9 cellular contexts compared by ENCODE assay signal in genomic region chrX:129781134-129782014, GRCh38. TPM values are rescaled to one million over a fixed set of nuclear protein-coding genes. Genes with fewer than 3 reads are reported as not detected.
DNase-seq lines count a peak whose midpoint lies in the region; ATAC-seq and FAIRE-seq lines count a peak whose summit lies in the region.
"Had no signal": no experiment of that assay in that cellular context is flagged by ENCODE, and none has a peak within 500 bp of the region (broad histone marks: within the 10 kb centered on the region; RNA-seq: fewer than 3 reads in every experiment).

No MANE protein-coding gene starts in this region.

- peak overlapping the region; percentile 75 to 86 for H3K4me3 ChIP-seq in CD4-positive, alpha-beta memory T cell (ENCODE audit: low read length in 2 of 2)
- no peak overlapping the region for H3K4me3 ChIP-seq in right cardiac atrium (ENCODE audit: low read length)

- WGBS in right cardiac atrium, result 71% methylated on average over 13 of the region's 13 CpGs

- H3K27me3 ChIP-seq in CD4-positive, alpha-beta memory T cell (ENCODE audit: insufficient read depth, low read length), result no peaks in the 10 kb centered on the region
- H3K27me3 ChIP-seq in right cardiac atrium (ENCODE audit: control insufficient read depth, insufficient read depth), result no peaks in the 10 kb centered on the region

- FAIRE-seq in frontal cortex (lab: Jason Lieb, UNC), result no peak
- FAIRE-seq: colon had no signal

- CTCF ChIA-PET in CD4-positive, alpha-beta memory T cell (lab: Charles Lee; ENCODE audit: partially characterized antibody), result interaction anchor here (0.8 to 5.2 kb wide), 12 partner anchors 9 to 48 kb away, joined by 3 to 30 read pairs (median 10); partner anchors contain the start of gene XPNPEP2
- CTCF ChIA-PET in activated CD8-positive, alpha-beta T cell treated with anti-CD3 and anti-CD28 coated beads, Interleukin-2, amount 10 ng/mL, durations not matched to agents 7 days and 5 days (lab: Charles Lee), result interaction anchor here (0.9 to 6.7 kb wide), 13 partner anchors 12 to 173 kb away, joined by 3 to 71 read pairs (median 6); partner anchors contain the start of gene APLN

- H3K4me3 Mint-ChIP-seq in CD4-positive, alpha-beta memory T cell, result peak overlapping the region; percentile 81 to 97 (median 88)
- peak overlapping the region; percentile 89 for H3K4me3 Mint-ChIP-seq in activated CD8-positive, alpha-beta T cell treated with anti-CD3 and anti-CD28 coated beads, Interleukin-2, amount 10 ng/mL, durations not matched to agents 7 days and 5 days

- peaks cover 34 to 53% of the 10 kb centered on the region in 2 donors for H3K36me3 Mint-ChIP-seq in CD4-positive, alpha-beta memory T cell
- peaks cover 68% of the 10 kb centered on the region for H3K36me3 Mint-ChIP-seq in activated CD8-positive, alpha-beta T cell treated with anti-CD3 and anti-CD28 coated beads, Interleukin-2, amount 10 ng/mL, durations not matched to agents 7 days and 5 days (ENCODE audit: low read depth)

- peak overlapping the region; percentile 62 for H3K27ac ChIP-seq in CD4-positive, alpha-beta memory T cell (ENCODE audit: low read depth, low read length)
- no peak overlapping the region for H3K27ac ChIP-seq in right cardiac atrium (ENCODE audit: low read length)

- no peaks in the 10 kb centered on the region for H3K27me3 Mint-ChIP-seq in CD4-positive, alpha-beta memory T cell
- H3K27me3 Mint-ChIP-seq in activated CD8-positive, alpha-beta T cell treated with anti-CD3 and anti-CD28 coated beads, Interleukin-2, amount 10 ng/mL, durations not matched to agents 7 days and 5 days (ENCODE audit: low read depth), result no peaks in the 10 kb centered on the region

- peaks cover 16% of the 10 kb centered on the region for H3K36me3 ChIP-seq in CD4-positive, alpha-beta memory T cell (ENCODE audit: insufficient read depth, low read length)

- H3K9me3 ChIP-seq in CD4-positive, alpha-beta memory T cell (ENCODE audit: control insufficient read depth in 1 of 2, low read length in 2 of 2), result no peaks in the 10 kb centered on the region
- H3K9me3 ChIP-seq in right cardiac atrium (ENCODE audit: control insufficient read depth, low read length), result no peaks in the 10 kb centered on the region

- peak overlapping the region; percentile 82 to 95 (median 92) for H3K27ac Mint-ChIP-seq in CD4-positive, alpha-beta memory T cell
- H3K27ac Mint-ChIP-seq in activated CD8-positive, alpha-beta T cell treated with anti-CD3 and anti-CD28 coated beads, Interleukin-2, amount 10 ng/mL, durations not matched to agents 7 days and 5 days, result peak overlapping the region; percentile 94

- POLR2A ChIA-PET in CD4-positive, alpha-beta memory T cell (lab: Charles Lee; ENCODE audit: partially characterized antibody), result interaction anchor here (0.8 to 39.3 kb wide), 11 partner anchors 4 to 124 kb away, joined by 3 to 1390 read pairs (median 5); partner anchors contain the start of genes SASH3 and UTP14A
- POLR2A ChIA-PET in activated CD8-positive, alpha-beta T cell treated with anti-CD3 and anti-CD28 coated beads, Interleukin-2, amount 10 ng/mL, durations not matched to agents 7 days and 5 days (lab: Charles Lee), result interaction anchor here (0.5 to 10.3 kb wide), 8 partner anchors 9 to 141 kb away, joined by 3 to 165 read pairs (median 16); no protein-coding TSS in a partner anchor

- peaks cover 43 to 89% (median 67%) of the 10 kb centered on the region in 4 donors for H3K4me1 Mint-ChIP-seq in CD4-positive, alpha-beta memory T cell
- peaks cover 56% of the 10 kb centered on the region for H3K4me1 Mint-ChIP-seq in activated CD8-positive, alpha-beta T cell treated with anti-CD3 and anti-CD28 coated beads, Interleukin-2, amount 10 ng/mL, durations not matched to agents 7 days and 5 days (ENCODE audit: low read depth)

- intact Hi-C loops in CD4-positive, alpha-beta memory T cell (cut with micrococcal nuclease), result loop anchor here (1.0 to 5.0 kb wide), 5 partner anchors 13 to 44 kb away; partner anchors contain the start of gene XPNPEP2
- intact Hi-C loops in right cardiac atrium (cut with DNase I), result no loop called here

- H3K4me1 ChIP-seq in CD4-positive, alpha-beta memory T cell (ENCODE audit: insufficient read depth, low read length), result peaks cover 74% of the 10 kb centered on the region
- no peaks in the 10 kb centered on the region for H3K4me1 ChIP-seq in right cardiac atrium (ENCODE audit: control insufficient read depth, insufficient read depth, low read length)

- ATAC-seq in GM21423 (IDR thresholded peaks at IDR 0.05; ENCODE audit: unreplicated experiment), result peak; percentile 54
- peak; percentile 75 for ATAC-seq in activated CD8-positive, alpha-beta T cell treated with anti-CD3 and anti-CD28 coated beads, Interleukin-2, amount 10 ng/mL, durations not matched to agents 7 days and 5 days
- peak; percentile 50 to 51 for ATAC-seq in right cardiac atrium

- DNase-seq in CD4-positive, alpha-beta memory T cell, result peak; percentile 77 to 93 (median 83)
- DNase-seq in KG1 (lab: John Stamatoyannopoulos, UW), result peak; percentile 62
- peak; percentile 91 for DNase-seq in activated CD8-positive, alpha-beta T cell treated with anti-CD3 and anti-CD28 coated beads, Interleukin-2, amount 10 ng/mL, durations not matched to agents 7 days and 5 days
- DNase-seq in right cardiac atrium, result peak; percentile 37 to 70 (median 69)
- peak; percentile 49 to 72 for DNase-seq in stimulated activated CD8-positive, alpha-beta memory T cell treated with anti-CD3 and anti-CD28 coated beads, Interleukin-4, amount 100 ng/mL, for 4 hours (ENCODE audit: low read depth in 2 of 2, low spot score in 1 of 2)
- no peak for DNase-seq in cerebellar nuclear complex (lab: John Stamatoyannopoulos, UW)
- DNase-seq in frontal cortex (ENCODE audit: low spot score in 2 of 2), result no peak

- H3K9me3 Mint-ChIP-seq in CD4-positive, alpha-beta memory T cell, result no peaks in the 10 kb centered on the region
- H3K9me3 Mint-ChIP-seq in activated CD8-positive, alpha-beta T cell treated with anti-CD3 and anti-CD28 coated beads, Interleukin-2, amount 10 ng/mL, durations not matched to agents 7 days and 5 days (ENCODE audit: insufficient read depth), result no peaks in the 10 kb centered on the region

RNA-seq across cellular contexts. Expression of gene SASH3, which starts 1.6 kb away (rescaled TPM):
- total RNA-seq in CD4-positive, alpha-beta memory T cell, result 100 to 1,000 TPM; 148 to 152 TPM
- polyA plus RNA-seq in CD4-positive, alpha-beta memory T cell, result 100 to 1,000 TPM in 1 of 2 donors, 10 to 100 TPM in 1; 83.3 to 211 TPM
- total RNA-seq in activated CD8-positive, alpha-beta T cell treated with anti-CD3 and anti-CD28 coated beads, Interleukin-2, amount 10 ng/mL, durations not matched to agents 7 days and 5 days, result 100 to 1,000 TPM; 286 to 303 TPM
- 1 to 10 TPM; 2.1 to 6.0 (median 4.5) TPM for total RNA-seq in right cardiac atrium
- polyA plus RNA-seq in right cardiac atrium, result 0.93 TPM
- 0.82 TPM for total RNA-seq in frontal cortex

RNA-seq across cellular contexts. Expression of gene XPNPEP2, which starts 42.6 kb away (rescaled TPM):
- under 1 TPM; 0.32 to 0.33 TPM for total RNA-seq in CD4-positive, alpha-beta memory T cell
- polyA plus RNA-seq in CD4-positive, alpha-beta memory T cell, result under 1 TPM; 0.48 to 0.90 TPM
- total RNA-seq in activated CD8-positive, alpha-beta T cell treated with anti-CD3 and anti-CD28 coated beads, Interleukin-2, amount 10 ng/mL, durations not matched to agents 7 days and 5 days, result 1 to 10 TPM; 1.6 to 1.7 TPM
- total RNA-seq in right cardiac atrium, result 1 to 10 TPM; 2.4 to 4.1 (median 3.2) TPM
- 1.3 TPM for polyA plus RNA-seq in right cardiac atrium
- total RNA-seq in frontal cortex, result under 0.01 TPM

Comparison
In these comparisons a context has a peak if more than half of its experiments do, and no peak if none do; other contexts are left out.
1. DNase-seq: peak in CD4-positive, alpha-beta memory T cell (5 of 5), KG1 (single experiment), activated CD8-positive, alpha-beta T cell treated with anti-CD3 and anti-CD28 coated beads, Interleukin-2, amount 10 ng/mL, durations not matched to agents 7 days and 5 days (single experiment), right cardiac atrium (3 of 3) and stimulated activated CD8-positive, alpha-beta memory T cell treated with anti-CD3 and anti-CD28 coated beads, Interleukin-4, amount 100 ng/mL, for 4 hours (2 of 2); none in cerebellar nuclear complex (0 of 2) and frontal cortex (0 of 2).
2. RNA of gene SASH3, which starts 1.6 kb away (total RNA-seq): 286 to 303 TPM in activated CD8-positive, alpha-beta T cell treated with anti-CD3 and anti-CD28 coated beads, Interleukin-2, amount 10 ng/mL, durations not matched to agents 7 days and 5 days and 148 to 152 TPM in CD4-positive, alpha-beta memory T cell; 2.1 to 6.0 TPM in right cardiac atrium and 0.82 TPM in frontal cortex (single experiment); every median in the first group is over 10 times any median in the second.
3. Peak in every context shown above with its lines, with median percentiles within 50 percentile points of each other: ATAC-seq.